In genomic region chr5:134873494-134873893, GRCh38 we compare ENCODE assay signal across 8 cellular contexts. TPM values are rescaled to one million over a fixed set of nuclear protein-coding genes. Genes with fewer than 3 reads are reported as not detected.
DNase-seq lines count a peak whose midpoint lies in the region; ATAC-seq, FAIRE-seq and TF ChIP-seq lines count a peak whose summit lies in the region.

No MANE protein-coding gene starts in this region.

- no peaks in the 10 kb centered on the region for H3K27me3 Mint-ChIP-seq in chondrocyte (ENCODE audit: low read depth)

- peak overlapping the region; percentile 100 for H2AFZ ChIP-seq in DND-41 (ENCODE audit: low read depth, low read length)
- H2AFZ ChIP-seq in OCI-LY3 (ENCODE audit: low read depth, low read length): peak overlapping the region; percentile 87

- H3K9me3 ChIP-seq in DND-41 (ENCODE audit: insufficient read depth, low read length, severe bottlenecking): no peaks in the 10 kb centered on the region
- no peaks in the 10 kb centered on the region for H3K9me3 ChIP-seq in OCI-LY3 (ENCODE audit: insufficient read depth, low read length)
- no peaks in the 10 kb centered on the region for H3K9me3 ChIP-seq in pancreas

- peaks cover 4% of the 10 kb centered on the region for H3K36me3 Mint-ChIP-seq in chondrocyte (ENCODE audit: low read depth)

- intact Hi-C loops in pancreas (cut with DNase I): no loop called here

- H3K4me3 ChIP-seq in DND-41 (ENCODE audit: low read depth in 1 of 2, low read length in 2 of 2) (peak overlapping the region; percentile 63 to 77; a peak in 3 of 4 replicates), OCI-LY3 (ENCODE audit: low read length) (peak overlapping the region; percentile 90), pancreas (peak overlapping the region in 2 of 4 donors; percentile 88 to 92)

- H3K27ac ChIP-seq in DND-41 (ENCODE audit: low read length) (peak overlapping the region; percentile 99), OCI-LY3 (ENCODE audit: low read length) (peak overlapping the region; percentile 65), pancreas (peak overlapping the region; percentile 82 to 93 (median 88))

- 74 to 80% methylated on average over 6 of the region's 6 CpGs for WGBS in pancreas, 2 donors

- H3K9ac ChIP-seq in DND-41 (ENCODE audit: low read depth, low read length) (peak overlapping the region; percentile 97), OCI-LY3 (ENCODE audit: low read length) (peak overlapping the region; percentile 92)

- TF ChIP-seq CTCF in DND-41 (IDR thresholded peaks at IDR 0.05; ENCODE audit: borderline replicate concordance, extremely low read depth, low read length, poor library complexity, severe bottlenecking): no peak
- no peak for TF ChIP-seq CTCF in OCI-LY3 (IDR thresholded peaks at IDR 0.05; ENCODE audit: low read depth, low read length)
- TF ChIP-seq CTCF in chondrocyte (IDR thresholded peaks at IDR 0.05): no peak
- TF ChIP-seq CTCF in pancreas (IDR thresholded peaks at IDR 0.05): no peak

- H3K4me1 ChIP-seq in DND-41 (ENCODE audit: insufficient read depth, low read length): peaks cover 40% of the 10 kb centered on the region
- H3K4me1 ChIP-seq in OCI-LY3 (ENCODE audit: low read length): peaks cover 8% of the 10 kb centered on the region
- H3K4me1 ChIP-seq in pancreas: peaks cover 0 to 10% (median 6%) of the 10 kb centered on the region in 3 donors

- H3K36me3 ChIP-seq in DND-41 (ENCODE audit: insufficient read depth, low read length): peaks cover 16% of the 10 kb centered on the region
- H3K36me3 ChIP-seq in OCI-LY3 (replicated peaks; ENCODE audit: low read depth, low read length): peaks cover 3% of the 10 kb centered on the region
- H3K36me3 ChIP-seq in pancreas: no peaks in the 10 kb centered on the region

- H3K79me2 ChIP-seq in DND-41 (ENCODE audit: insufficient read depth, low read length): peaks cover 43% of the 10 kb centered on the region
- H3K79me2 ChIP-seq in OCI-LY3 (ENCODE audit: low read length): peaks cover 38% of the 10 kb centered on the region

- H3K4me2 ChIP-seq in DND-41 (ENCODE audit: insufficient read depth, low read length) (peak overlapping the region; percentile 81), OCI-LY3 (ENCODE audit: low read length) (peak overlapping the region; percentile 85)

- peak overlapping the region; percentile 99 for H3K27ac Mint-ChIP-seq in chondrocyte (ENCODE audit: unreplicated experiment)

- ATAC-seq in DND-41 (ENCODE audit: insufficient read depth, low read depth) (no peak), pancreas (no peak), HG02852 (IDR thresholded peaks at IDR 0.05; ENCODE audit: unreplicated experiment) (no peak), GM19023 (IDR thresholded peaks at IDR 0.05; ENCODE audit: unreplicated experiment) (no peak)

- peak; percentile 26 for DNase-seq in DND-41
- DNase-seq in chondrocyte (ENCODE audit: low spot score): no peak
- DNase-seq in pancreas: no peak
- DNase-seq in SIG-M5 treated with dmso at 0.1 percent for 504 hours (lab: John Stamatoyannopoulos, UW; ENCODE audit: unreplicated experiment): no peak
- no peak for DNase-seq in iPS-NIHi11 (ENCODE audit: low spot score)

- H4K20me1 ChIP-seq in DND-41 (ENCODE audit: insufficient read depth, low read length): no peaks in the 10 kb centered on the region
- no peaks in the 10 kb centered on the region for H4K20me1 ChIP-seq in OCI-LY3 (ENCODE audit: insufficient read depth, low read length)

- H3K9me3 Mint-ChIP-seq in chondrocyte (ENCODE audit: low read depth): no peaks in the 10 kb centered on the region

- peaks cover 18% of the 10 kb centered on the region for H3K4me1 Mint-ChIP-seq in chondrocyte (ENCODE audit: low read depth)

- H3K4me3 Mint-ChIP-seq in chondrocyte (ENCODE audit: unreplicated experiment): peak overlapping the region; percentile 95

- no peak for FAIRE-seq in pancreas (lab: Jason Lieb, UNC)

- H3K27me3 ChIP-seq in DND-41 (ENCODE audit: insufficient read depth, low read length, poor library complexity) (no peaks in the 10 kb centered on the region), OCI-LY3 (ENCODE audit: low read depth, low read length) (no peaks in the 10 kb centered on the region), pancreas (no peaks in the 10 kb centered on the region)

RNA-seq across cellular contexts. Expression of gene TXNDC15, which starts 0.7 kb away (rescaled TPM):
- 73.0 to 102 TPM (median 79.9 TPM) in 3 replicates for total RNA-seq in chondrocyte
- total RNA-seq in pancreas: 10 to 100 TPM; 26.2 to 35.1 (median 31.4) TPM
- polyA plus RNA-seq in pancreas: 10 to 100 TPM; 34.1 to 61.5 TPM

RNA-seq across cellular contexts. Expression of gene C5orf24, which starts 27.7 kb away (rescaled TPM):
- total RNA-seq in chondrocyte (98.7 to 121 TPM (median 109 TPM) in 3 replicates), pancreas (10 to 100 TPM in 5 of 6 donors, 1 to 10 TPM in 1; 7.7 to 17.2 (median 13.8) TPM)
- polyA plus RNA-seq in pancreas: 10 to 100 TPM in 1 of 2 donors, 1 to 10 TPM in 1; 6.0 to 15.9 TPM

RNA-seq across cellular contexts. Expression of gene PCBD2, which starts 31.4 kb away (rescaled TPM):
- total RNA-seq in chondrocyte: 8.3 to 9.0 TPM (median 8.8 TPM) in 3 replicates
- 1 to 10 TPM; 6.5 to 9.1 (median 7.5) TPM for total RNA-seq in pancreas
- 1 to 10 TPM; 5.0 to 6.0 TPM for polyA plus RNA-seq in pancreas
